In the genomic region with DNA sequence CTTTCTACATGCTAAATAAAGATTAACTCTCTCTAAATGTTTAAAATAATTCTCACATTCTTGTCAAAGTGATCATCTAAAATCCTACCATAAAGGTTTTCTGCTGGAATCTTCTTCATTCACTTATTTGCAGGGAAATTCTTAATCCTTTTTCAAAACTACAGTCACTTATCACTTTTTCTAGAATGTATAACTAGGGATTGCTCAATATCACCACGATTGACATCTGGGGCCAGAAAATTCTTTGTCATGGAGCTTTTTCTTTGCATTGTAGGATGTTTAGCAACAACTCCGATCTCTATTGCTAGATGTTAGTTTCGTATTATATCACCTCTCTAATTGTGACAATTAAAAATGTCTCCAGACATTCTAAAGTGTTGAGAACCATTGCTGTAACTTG, we compare ENCODE assay signal across 24 cellular contexts.
DNase-seq lines count a peak whose midpoint lies in the region; ATAC-seq, FAIRE-seq and TF ChIP-seq lines count a peak whose summit lies in the region.
"Had no signal": no experiment of that assay in that cellular context is flagged by ENCODE, and none has a peak within 500 bp of the region (broad histone marks: within the 10 kb centered on the region; RNA-seq: fewer than 3 reads in every experiment).

No MANE protein-coding gene starts in this region.

- H3K9me2 ChIP-seq in hepatocyte (replicated peaks; ENCODE audit: insufficient read depth), result no peaks in the 10 kb centered on the region

- ATAC-seq in K562 (no peak), right lobe of liver (peak in 3 of 4 donors; percentile 30 to 36 (median 32))
- ATAC-seq in natural killer cell treated with Interleukin-12 subunit alpha and Interleukin-12 subunit beta and Interleukin-15 and Interleukin-18, amount 100 ng/mL, for 72 hours, result no peak
- ATAC-seq: A549; CD8-positive, alpha-beta T cell; GM12878 had no signal

- H3K4me1 Mint-ChIP-seq in natural killer cell treated with Interleukin-12 subunit alpha and Interleukin-12 subunit beta and Interleukin-15 and Interleukin-18, amount 100 ng/mL, for 72 hours (ENCODE audit: low read depth in 2 of 2), result no peaks in the 10 kb centered on the region
- H3K4me1 Mint-ChIP-seq: B cell; CD4-positive, CD25-positive, alpha-beta regulatory T cell had no signal

- H3K36me3 Mint-ChIP-seq in natural killer cell treated with Interleukin-12 subunit alpha and Interleukin-12 subunit beta and Interleukin-15 and Interleukin-18, amount 100 ng/mL, for 72 hours, result no peaks in the 10 kb centered on the region
- H3K36me3 Mint-ChIP-seq: CD4-positive, CD25-positive, alpha-beta regulatory T cell; CD8-positive, alpha-beta T cell had no signal

- intact Hi-C loops in K562 (cut with micrococcal nuclease), result no loop called here
- intact Hi-C loops in right lobe of liver (cut with DNase I), result no loop called here

- CTCF ChIA-PET in K562 (lab: Yijun Ruan, JAX; ENCODE audit: low intra/inter-chr PET ratio), result no interaction called here

- H3K4me1 ChIP-seq in K562 (replicated peaks in 1 of 2; ENCODE audit: control insufficient read depth in 2 of 2, insufficient read depth in 2 of 2, low read length in 2 of 2) (no peaks in the 10 kb centered on the region), hepatocyte (ENCODE audit: insufficient read depth) (peaks cover 13% of the 10 kb centered on the region), right lobe of liver (peaks cover 0 to 8% (median 0%) of the 10 kb centered on the region in 4 donors)
- H3K4me1 ChIP-seq: A549, BLaER1, HAP-1 had no signal

- peak; percentile 36 for DNase-seq in MV-4-11 (lab: John Stamatoyannopoulos, UW)
- DNase-seq in K562 (ENCODE audit: extremely low read depth in 1 of 4, low spot score in 3 of 4), result no peak
- no peak for DNase-seq in hepatocyte (ENCODE audit: low spot score)
- no peak for DNase-seq in right lobe of liver
- DNase-seq in natural killer cell treated with Interleukin-12 subunit alpha and Interleukin-12 subunit beta and Interleukin-15 and Interleukin-18, amount 100 ng/mL, for 72 hours (ENCODE audit: low spot score), result no peak
- no peak for DNase-seq in GM10266 (ENCODE audit: extremely low spot score)
- no peak for DNase-seq in H7
- DNase-seq in NCI-H524 treated with DMSO at 0.1 percent for 48 hours (lab: John Stamatoyannopoulos, UW), result no peak
- DNase-seq: 8988T; Caco-2; CD4-positive, CD25-positive, alpha-beta regulatory T cell; CD8-positive, alpha-beta T cell; DMS153; DND-41; GM23248; HFFc6 had no signal

- no peak overlapping the region for H2AFZ ChIP-seq in K562 (ENCODE audit: low read depth, low read length)
- no peak overlapping the region for H2AFZ ChIP-seq in hepatocyte
- H2AFZ ChIP-seq: GM23248 had no signal

- no peak overlapping the region for H3K4me2 ChIP-seq in K562 (ENCODE audit: insufficient read depth, low read length)
- H3K4me2 ChIP-seq in hepatocyte, result peak overlapping the region; percentile 9
- H3K4me2 ChIP-seq: A549, BLaER1 had no signal

- WGBS in K562 (ENCODE audit: insufficient coverage, low coverage, missing lambda C conversion rate), result 0% methylated on average over 3 of the region's 3 CpGs
- WGBS in hepatocyte (ENCODE audit: low lambda C conversion rate, missing lambda C conversion rate), result 59% methylated on average over 3 of the region's 3 CpGs
- WGBS in right lobe of liver (ENCODE audit: insufficient coverage, low coverage, low lambda C conversion rate, missing lambda C conversion rate), result 30% methylated on average over 3 of the region's 3 CpGs

- H3K4me3 Mint-ChIP-seq in natural killer cell treated with Interleukin-12 subunit alpha and Interleukin-12 subunit beta and Interleukin-15 and Interleukin-18, amount 100 ng/mL, for 72 hours, result no peak overlapping the region
- H3K4me3 Mint-ChIP-seq: B cell; CD4-positive, CD25-positive, alpha-beta regulatory T cell; CD8-positive, alpha-beta T cell; HFFc6 had no signal

- TF ChIP-seq POLR2A in K562 (conservative IDR thresholded peaks at IDR 0.05) (no peak), right lobe of liver (IDR thresholded peaks at IDR 0.05) (no peak)

- H4K20me1 ChIP-seq in K562 (replicated peaks; ENCODE audit: control insufficient read depth, insufficient read depth, low read length) (no peaks in the 10 kb centered on the region), hepatocyte (ENCODE audit: insufficient read depth, poor library complexity, severe bottlenecking) (no peaks in the 10 kb centered on the region)
- H4K20me1 ChIP-seq: BLaER1 had no signal

- TF ChIP-seq RAD21 in K562 (CRISPR knock-in tag; conservative IDR thresholded peaks at IDR 0.05 in 1 of 2, IDR thresholded peaks at IDR 0.05 in 1 of 2), result no peak

- H3K27ac Mint-ChIP-seq in natural killer cell treated with Interleukin-12 subunit alpha and Interleukin-12 subunit beta and Interleukin-15 and Interleukin-18, amount 100 ng/mL, for 72 hours, result no peak overlapping the region
- H3K27ac Mint-ChIP-seq: B cell; CD4-positive, CD25-positive, alpha-beta regulatory T cell; CD8-positive, alpha-beta T cell; HFFc6 had no signal

- BruUV-seq in K562 (replicated peaks; lab: Mats Ljungman, UMichigan), result no TSS peak

- peaks cover 3% of the 10 kb centered on the region for H3K9me3 Mint-ChIP-seq in natural killer cell treated with Interleukin-12 subunit alpha and Interleukin-12 subunit beta and Interleukin-15 and Interleukin-18, amount 100 ng/mL, for 72 hours
- H3K9me3 Mint-ChIP-seq: CD8-positive, alpha-beta T cell; HFFc6 had no signal

- H3K79me2 ChIP-seq in K562 (ENCODE audit: control insufficient read depth, insufficient read depth, low read length) (no peaks in the 10 kb centered on the region), hepatocyte (no peaks in the 10 kb centered on the region)

- H3K36me3 ChIP-seq in K562 (ENCODE audit: control insufficient read depth, insufficient read depth, low read length) (no peaks in the 10 kb centered on the region), hepatocyte (replicated peaks; ENCODE audit: insufficient read depth, low read depth) (no peaks in the 10 kb centered on the region), right lobe of liver (no peaks in the 10 kb centered on the region), H7 (replicated peaks; ENCODE audit: control insufficient read depth, insufficient read depth, low read length) (no peaks in the 10 kb centered on the region)
- H3K36me3 ChIP-seq: BLaER1, HAP-1 had no signal

- POLR2A ChIA-PET in K562 (lab: Yijun Ruan, JAX), result no interaction called here

- H3K27ac ChIP-seq in K562 (ENCODE audit: extremely low read depth, low read depth, low read length) (no peak overlapping the region), hepatocyte (peak overlapping the region; percentile 32), right lobe of liver (no peak overlapping the region)
- H3K27ac ChIP-seq: A549, BLaER1, C4-2B, GM23248 had no signal

- TF ChIP-seq CTCF in K562 (IDR thresholded peaks at IDR 0.05 in 2 of 3, conservative IDR thresholded peaks at IDR 0.05 in 1 of 3; ENCODE audit: insufficient read depth in 2 of 3, low read depth in 1 of 3, low read length in 3 of 3) (no peak), hepatocyte (IDR thresholded peaks at IDR 0.05; ENCODE audit: poor library complexity) (no peak), right lobe of liver (IDR thresholded peaks at IDR 0.05) (no peak), GM10266 (IDR thresholded peaks at IDR 0.05; ENCODE audit: control insufficient read depth, insufficient read depth, low read depth, missing control alignments) (no peak)

- in situ Hi-C loops in K562 (cut with MboI), result no loop called here

- H3K4me3 ChIP-seq in K562 (no peak overlapping the region), hepatocyte (no peak overlapping the region), right lobe of liver (no peak overlapping the region), H7 (ENCODE audit: insufficient read depth, low read depth, low read length) (no peak overlapping the region)
- H3K4me3 ChIP-seq: A549, BLaER1, GM12878, GM23248, HAP-1 had no signal

- no peaks in the 10 kb centered on the region for H3K9me1 ChIP-seq in K562 (ENCODE audit: control insufficient read depth, insufficient read depth, low read length)

- H3K9me3 ChIP-seq in K562 (replicated peaks; ENCODE audit: control insufficient read depth, insufficient read depth, low read depth, low read length) (no peaks in the 10 kb centered on the region), hepatocyte (ENCODE audit: low read depth) (no peaks in the 10 kb centered on the region), right lobe of liver (no peaks in the 10 kb centered on the region)
- H3K9me3 ChIP-seq: A549, BLaER1, Caco-2, HAP-1 had no signal

- H3K27me3 ChIP-seq in K562 (ENCODE audit: control insufficient read depth in 2 of 2, insufficient read depth in 2 of 2, low read length in 2 of 2) (no peaks in the 10 kb centered on the region), hepatocyte (no peaks in the 10 kb centered on the region), right lobe of liver (no peaks in the 10 kb centered on the region), H7 (ENCODE audit: control insufficient read depth, insufficient read depth, low read length) (no peaks in the 10 kb centered on the region)
- H3K27me3 ChIP-seq: BLaER1 had no signal

- no peak overlapping the region for H3K9ac ChIP-seq in K562 (ENCODE audit: insufficient read depth in 1 of 2, low read depth in 2 of 2, low read length in 2 of 2)
- H3K9ac ChIP-seq: BLaER1, GM23248 had no signal

- FAIRE-seq in K562 (lab: Jason Lieb, UNC), result no peak
- FAIRE-seq: A549, G401.6, GM12878, GM19239 had no signal

- TF ChIP-seq EP300 in K562 (IDR thresholded peaks at IDR 0.05; ENCODE audit: low read length), result no peak

- H3K27me3 Mint-ChIP-seq in natural killer cell treated with Interleukin-12 subunit alpha and Interleukin-12 subunit beta and Interleukin-15 and Interleukin-18, amount 100 ng/mL, for 72 hours, result peaks cover 9 to 19% of the 10 kb centered on the region in 2 donors
- H3K27me3 Mint-ChIP-seq: CD4-positive, CD25-positive, alpha-beta regulatory T cell had no signal

TF ChIP-seq in K562, 482 proteins besides CTCF, POLR2A, EP300 and RAD21:
- TF ChIP-seq CEBPG (CRISPR knock-in tag; IDR thresholded peaks at IDR 0.05) (no peak), CEBPG (tag; conservative IDR thresholded peaks at IDR 0.05 in 1 of 2, IDR thresholded peaks at IDR 0.05 in 1 of 2) (peak in 1 of 2 experiments; percentile 29; a peak in 1 of 4 replicates), ZNF512 (tag; IDR thresholded peaks at IDR 0.05) (no peak), HDAC2 (IDR thresholded peaks at IDR 0.05) (no peak), CEBPB (tag; IDR thresholded peaks at IDR 0.05) (0 out of 2 replicates have a peak, but pooled peaks have one; percentile 8)

Comparison
In these comparisons a context has a peak if more than half of its experiments do, and no peak if none do; other contexts are left out.
1. ATAC-seq: peak in right lobe of liver (3 of 4); none in K562 (single experiment) and natural killer cell treated with Interleukin-12 subunit alpha and Interleukin-12 subunit beta and Interleukin-15 and Interleukin-18, amount 100 ng/mL, for 72 hours (0 of 2).